Comparison of ENCODE assay signal across 1 cellular context in the genomic region with DNA sequence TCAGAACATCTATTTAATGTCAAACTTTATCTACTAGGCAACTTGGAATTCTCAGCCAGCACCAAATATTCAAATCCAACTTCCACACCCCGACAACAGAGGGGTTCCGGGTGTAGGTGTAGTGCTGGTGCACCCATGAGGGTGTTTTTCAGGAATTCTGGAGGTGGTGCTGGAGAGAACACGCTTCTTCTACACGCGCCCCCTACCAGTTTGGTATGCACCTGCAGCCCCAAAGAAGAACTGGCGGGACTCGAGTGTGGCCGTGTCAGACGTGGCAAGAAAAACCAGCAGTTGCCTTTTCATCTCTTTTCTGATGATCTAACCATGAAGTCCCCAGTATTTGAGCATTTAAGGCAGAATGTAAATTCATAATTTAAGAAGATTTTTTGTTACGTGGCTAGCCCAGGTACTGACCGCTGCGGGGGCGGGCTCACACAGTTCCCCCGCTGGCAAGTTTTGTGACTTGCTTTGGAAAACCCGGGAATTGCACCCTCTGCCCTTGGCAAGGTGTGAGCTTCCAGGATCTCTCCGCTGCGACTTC.
TF ChIP-seq lines count a peak whose summit lies in the region.

No MANE protein-coding gene starts in this region.

TF ChIP-seq in HEK293, 187 proteins besides CTCF, POLR2A, EP300 and RAD21 (continued from another document and continues in another):
- TF ChIP-seq, protein P1, sequence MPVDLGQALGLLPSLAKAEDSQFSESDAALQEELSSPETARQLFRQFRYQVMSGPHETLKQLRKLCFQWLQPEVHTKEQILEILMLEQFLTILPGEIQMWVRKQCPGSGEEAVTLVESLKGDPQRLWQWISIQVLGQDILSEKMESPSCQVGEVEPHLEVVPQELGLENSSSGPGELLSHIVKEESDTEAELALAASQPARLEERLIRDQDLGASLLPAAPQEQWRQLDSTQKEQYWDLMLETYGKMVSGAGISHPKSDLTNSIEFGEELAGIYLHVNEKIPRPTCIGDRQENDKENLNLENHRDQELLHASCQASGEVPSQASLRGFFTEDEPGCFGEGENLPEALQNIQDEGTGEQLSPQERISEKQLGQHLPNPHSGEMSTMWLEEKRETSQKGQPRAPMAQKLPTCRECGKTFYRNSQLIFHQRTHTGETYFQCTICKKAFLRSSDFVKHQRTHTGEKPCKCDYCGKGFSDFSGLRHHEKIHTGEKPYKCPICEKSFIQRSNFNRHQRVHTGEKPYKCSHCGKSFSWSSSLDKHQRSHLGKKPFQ (tag by site-specific recombination; IDR thresholded peaks at IDR 0.05) = no peak
- TF ChIP-seq KLF16 (tag by site-specific recombination; IDR thresholded peaks at IDR 0.05) (peak; percentile 53; the same call in 1 of the 2 replicates), ZNF571 (tag by site-specific recombination; IDR thresholded peaks at IDR 0.05) (no peak), HOXD13 (CRISPR knock-in tag; IDR thresholded peaks at IDR 0.05; ENCODE audit: borderline replicate concordance) (no peak), ZNF366 (tag by site-specific recombination; conservative IDR thresholded peaks at IDR 0.05) (no peak; the same call in 1 of the 2 replicates), ZNF654 (tag by site-specific recombination; IDR thresholded peaks at IDR 0.05; ENCODE audit: low read depth) (no peak), ZEB2 (tag by site-specific recombination; IDR thresholded peaks at IDR 0.05) (peak; percentile 86), WT1 (tag by site-specific recombination; IDR thresholded peaks at IDR 0.05) (no peak), SP3 (tag by site-specific recombination; IDR thresholded peaks at IDR 0.05) (0 out of 2 replicates have a peak, but pooled peaks have one; percentile 40), ZNF24 (tag by site-specific recombination; IDR thresholded peaks at IDR 0.05) (peak; percentile 70; the same call in 1 of the 2 replicates), ZNF830 (tag by site-specific recombination; IDR thresholded peaks at IDR 0.05; ENCODE audit: low read depth) (no peak), YY1 (tag by site-specific recombination; IDR thresholded peaks at IDR 0.05) (no peak), ZNF121 (tag by site-specific recombination; IDR thresholded peaks at IDR 0.05) (no peak), ZNF132 (tag by site-specific recombination; IDR thresholded peaks at IDR 0.05; ENCODE audit: borderline replicate concordance) (no peak), KLF7 (tag by site-specific recombination; IDR thresholded peaks at IDR 0.05; ENCODE audit: borderline replicate concordance) (no peak), ZBTB1 (tag by site-specific recombination; IDR thresholded peaks at IDR 0.05) (no peak), FEZF1 (tag by site-specific recombination; IDR thresholded peaks at IDR 0.05) (no peak), ZNF843 (tag by site-specific recombination; IDR thresholded peaks at IDR 0.05) (no peak), ZFP69B (tag by site-specific recombination; IDR thresholded peaks at IDR 0.05) (no peak), ZNF157 (tag by site-specific recombination; IDR thresholded peaks at IDR 0.05) (no peak), ZNF266 (tag by site-specific recombination; IDR thresholded peaks at IDR 0.05; ENCODE audit: low read depth) (no peak), ZNF837 (tag by site-specific recombination; IDR thresholded peaks at IDR 0.05) (no peak), PRDM1 (tag by site-specific recombination; IDR thresholded peaks at IDR 0.05) (no peak), ZNF114 (tag by site-specific recombination; IDR thresholded peaks at IDR 0.05) (no peak), ZNF138 (tag by site-specific recombination; IDR thresholded peaks at IDR 0.05; ENCODE audit: borderline replicate concordance) (no peak), ZFHX2 (tag by site-specific recombination; conservative IDR thresholded peaks at IDR 0.05) (peak; percentile 73), ZNF623 (tag by site-specific recombination; IDR thresholded peaks at IDR 0.05) (no peak), ZNF785 (tag by site-specific recombination; IDR thresholded peaks at IDR 0.05) (no peak), ZNF596 (tag by site-specific recombination; IDR thresholded peaks at IDR 0.05) (no peak), YY2 (tag by site-specific recombination; IDR thresholded peaks at IDR 0.05) (no peak), KLF9 (tag by site-specific recombination; IDR thresholded peaks at IDR 0.05; ENCODE audit: low read depth) (no peak; the same call in none of the 2 replicates), ZNF292 (tag by site-specific recombination; IDR thresholded peaks at IDR 0.05; ENCODE audit: borderline replicate concordance, low read depth) (no peak), ZNF169 (tag by site-specific recombination; IDR thresholded peaks at IDR 0.05) (no peak), SALL2 (tag by site-specific recombination; IDR thresholded peaks at IDR 0.05; ENCODE audit: borderline replicate concordance) (no peak), ZNF274 (IDR thresholded peaks at IDR 0.05; ENCODE audit: low read length) (no peak), ZNF274 (tag by site-specific recombination; IDR thresholded peaks at IDR 0.05; ENCODE audit: borderline replicate concordance) (no peak), ZNF2 (tag by site-specific recombination; IDR thresholded peaks at IDR 0.05) (peak; percentile 61; the same call in 1 of the 2 replicates), ZNF555 (tag by site-specific recombination; conservative IDR thresholded peaks at IDR 0.05) (no peak), ZNF777 (tag by site-specific recombination; IDR thresholded peaks at IDR 0.05; ENCODE audit: borderline replicate concordance) (no peak; the same call in 1 of the 2 replicates), ZFP37 (tag by site-specific recombination; IDR thresholded peaks at IDR 0.05) (0 out of 2 replicates have a peak, but pooled peaks have one; percentile 62), ZBTB17 (tag by site-specific recombination; IDR thresholded peaks at IDR 0.05) (peak; percentile 42; the same call in 1 of the 2 replicates), ZNF175 (tag by site-specific recombination; IDR thresholded peaks at IDR 0.05) (no peak), EGR2 (tag by site-specific recombination; IDR thresholded peaks at IDR 0.05; ENCODE audit: low read depth) (peak; percentile 70)
- TF ChIP-seq, protein P2, sequence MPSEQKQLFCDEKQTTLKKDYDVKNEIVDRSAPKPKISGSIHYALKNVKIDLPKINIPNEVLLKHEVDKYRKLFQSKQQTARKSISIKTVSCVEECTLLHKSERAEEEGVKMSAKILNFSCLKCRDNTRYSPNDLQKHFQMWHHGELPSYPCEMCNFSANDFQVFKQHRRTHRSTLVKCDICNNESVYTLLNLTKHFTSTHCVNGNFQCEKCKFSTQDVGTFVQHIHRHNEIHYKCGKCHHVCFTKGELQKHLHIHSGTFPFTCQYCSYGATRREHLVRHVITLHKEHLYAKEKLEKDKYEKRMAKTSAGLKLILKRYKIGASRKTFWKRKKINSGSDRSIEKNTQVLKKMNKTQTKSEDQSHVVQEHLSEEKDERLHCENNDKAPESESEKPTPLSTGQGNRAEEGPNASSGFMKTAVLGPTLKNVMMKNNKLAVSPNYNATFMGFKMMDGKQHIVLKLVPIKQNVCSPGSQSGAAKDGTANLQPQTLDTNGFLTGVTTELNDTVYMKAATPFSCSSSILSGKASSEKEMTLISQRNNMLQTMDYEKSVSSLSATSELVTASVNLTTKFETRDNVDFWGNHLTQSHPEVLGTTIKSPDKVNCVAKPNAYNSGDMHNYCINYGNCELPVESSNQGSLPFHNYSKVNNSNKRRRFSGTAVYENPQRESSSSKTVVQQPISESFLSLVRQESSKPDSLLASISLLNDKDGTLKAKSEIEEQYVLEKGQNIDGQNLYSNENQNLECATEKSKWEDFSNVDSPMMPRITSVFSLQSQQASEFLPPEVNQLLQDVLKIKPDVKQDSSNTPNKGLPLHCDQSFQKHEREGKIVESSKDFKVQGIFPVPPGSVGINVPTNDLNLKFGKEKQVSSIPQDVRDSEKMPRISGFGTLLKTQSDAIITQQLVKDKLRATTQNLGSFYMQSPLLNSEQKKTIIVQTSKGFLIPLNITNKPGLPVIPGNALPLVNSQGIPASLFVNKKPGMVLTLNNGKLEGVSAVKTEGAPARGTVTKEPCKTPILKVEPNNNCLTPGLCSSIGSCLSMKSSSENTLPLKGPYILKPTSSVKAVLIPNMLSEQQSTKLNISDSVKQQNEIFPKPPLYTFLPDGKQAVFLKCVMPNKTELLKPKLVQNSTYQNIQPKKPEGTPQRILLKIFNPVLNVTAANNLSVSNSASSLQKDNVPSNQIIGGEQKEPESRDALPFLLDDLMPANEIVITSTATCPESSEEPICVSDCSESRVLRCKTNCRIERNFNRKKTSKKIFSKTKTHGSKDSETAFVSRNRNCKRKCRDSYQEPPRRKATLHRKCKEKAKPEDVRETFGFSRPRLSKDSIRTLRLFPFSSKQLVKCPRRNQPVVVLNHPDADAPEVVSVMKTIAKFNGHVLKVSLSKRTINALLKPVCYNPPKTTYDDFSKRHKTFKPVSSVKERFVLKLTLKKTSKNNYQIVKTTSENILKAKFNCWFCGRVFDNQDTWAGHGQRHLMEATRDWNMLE (tag by site-specific recombination; conservative IDR thresholded peaks at IDR 0.05; ENCODE audit: low read depth) = no peak
- TF ChIP-seq, protein P3, sequence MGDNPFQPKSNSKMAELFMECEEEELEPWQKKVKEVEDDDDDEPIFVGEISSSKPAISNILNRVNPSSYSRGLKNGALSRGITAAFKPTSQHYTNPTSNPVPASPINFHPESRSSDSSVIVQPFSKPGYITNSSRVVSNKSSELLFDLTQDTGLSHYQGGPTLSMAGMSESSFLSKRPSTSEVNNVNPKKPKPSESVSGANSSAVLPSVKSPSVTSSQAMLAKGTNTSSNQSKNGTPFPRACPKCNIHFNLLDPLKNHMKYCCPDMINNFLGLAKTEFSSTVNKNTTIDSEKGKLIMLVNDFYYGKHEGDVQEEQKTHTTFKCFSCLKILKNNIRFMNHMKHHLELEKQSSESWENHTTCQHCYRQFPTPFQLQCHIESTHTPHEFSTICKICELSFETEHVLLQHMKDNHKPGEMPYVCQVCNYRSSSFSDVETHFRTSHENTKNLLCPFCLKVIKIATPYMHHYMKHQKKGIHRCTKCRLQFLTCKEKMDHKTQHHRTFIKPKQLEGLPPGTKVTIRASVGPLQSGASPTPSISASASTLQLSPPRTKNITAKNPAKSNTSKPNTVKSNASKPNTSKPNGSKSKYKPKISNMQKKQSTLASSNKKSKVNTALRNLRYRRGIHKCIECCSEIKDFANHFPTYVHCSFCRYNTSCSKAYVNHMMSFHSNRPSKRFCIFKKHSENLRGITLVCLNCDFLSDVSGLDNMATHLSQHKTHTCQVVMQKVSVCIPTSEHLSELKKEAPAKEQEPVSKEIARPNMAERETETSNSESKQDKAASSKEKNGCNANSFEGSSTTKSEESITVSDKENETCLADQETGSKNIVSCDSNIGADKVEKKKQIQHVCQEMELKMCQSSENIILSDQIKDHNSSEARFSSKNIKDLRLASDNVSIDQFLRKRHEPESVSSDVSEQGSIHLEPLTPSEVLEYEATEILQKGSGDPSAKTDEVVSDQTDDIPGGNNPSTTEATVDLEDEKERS (tag by site-specific recombination; IDR thresholded peaks at IDR 0.05) = no peak
- TF ChIP-seq, protein P4, sequence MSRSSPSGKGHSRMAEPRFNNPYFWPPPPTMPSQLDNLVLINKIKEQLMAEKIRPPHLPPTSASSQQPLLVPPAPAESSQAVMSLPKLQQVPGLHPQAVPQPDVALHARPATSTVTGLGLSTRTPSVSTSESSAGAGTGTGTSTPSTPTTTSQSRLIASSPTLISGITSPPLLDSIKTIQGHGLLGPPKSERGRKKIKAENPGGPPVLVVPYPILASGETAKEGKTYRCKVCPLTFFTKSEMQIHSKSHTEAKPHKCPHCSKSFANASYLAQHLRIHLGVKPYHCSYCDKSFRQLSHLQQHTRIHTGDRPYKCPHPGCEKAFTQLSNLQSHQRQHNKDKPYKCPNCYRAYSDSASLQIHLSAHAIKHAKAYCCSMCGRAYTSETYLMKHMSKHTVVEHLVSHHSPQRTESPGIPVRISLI (tag by site-specific recombination; IDR thresholded peaks at IDR 0.05) = no peak
- TF ChIP-seq, protein P5, sequence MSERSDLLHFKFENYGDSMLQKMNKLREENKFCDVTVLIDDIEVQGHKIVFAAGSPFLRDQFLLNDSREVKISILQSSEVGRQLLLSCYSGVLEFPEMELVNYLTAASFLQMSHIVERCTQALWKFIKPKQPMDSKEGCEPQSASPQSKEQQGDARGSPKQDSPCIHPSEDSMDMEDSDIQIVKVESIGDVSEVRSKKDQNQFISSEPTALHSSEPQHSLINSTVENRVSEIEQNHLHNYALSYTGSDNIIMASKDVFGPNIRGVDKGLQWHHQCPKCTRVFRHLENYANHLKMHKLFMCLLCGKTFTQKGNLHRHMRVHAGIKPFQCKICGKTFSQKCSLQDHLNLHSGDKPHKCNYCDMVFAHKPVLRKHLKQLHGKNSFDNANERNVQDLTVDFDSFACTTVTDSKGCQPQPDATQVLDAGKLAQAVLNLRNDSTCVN (tag by site-specific recombination; optimal IDR thresholded peaks at IDR 0.05) = peak; percentile 41
- TF ChIP-seq, protein P6, sequence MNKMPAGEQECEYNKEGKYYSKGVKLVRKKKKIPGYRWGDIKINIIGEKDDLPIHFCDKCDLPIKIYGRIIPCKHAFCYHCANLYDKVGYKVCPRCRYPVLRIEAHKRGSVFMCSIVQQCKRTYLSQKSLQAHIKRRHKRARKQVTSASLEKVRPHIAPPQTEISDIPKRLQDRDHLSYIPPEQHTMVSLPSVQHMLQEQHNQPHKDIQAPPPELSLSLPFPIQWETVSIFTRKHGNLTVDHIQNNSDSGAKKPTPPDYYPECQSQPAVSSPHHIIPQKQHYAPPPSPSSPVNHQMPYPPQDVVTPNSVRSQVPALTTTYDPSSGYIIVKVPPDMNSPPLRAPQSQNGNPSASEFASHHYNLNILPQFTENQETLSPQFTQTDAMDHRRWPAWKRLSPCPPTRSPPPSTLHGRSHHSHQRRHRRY (tag by site-specific recombination; IDR thresholded peaks at IDR 0.05) = no peak
- TF ChIP-seq, protein P7, sequence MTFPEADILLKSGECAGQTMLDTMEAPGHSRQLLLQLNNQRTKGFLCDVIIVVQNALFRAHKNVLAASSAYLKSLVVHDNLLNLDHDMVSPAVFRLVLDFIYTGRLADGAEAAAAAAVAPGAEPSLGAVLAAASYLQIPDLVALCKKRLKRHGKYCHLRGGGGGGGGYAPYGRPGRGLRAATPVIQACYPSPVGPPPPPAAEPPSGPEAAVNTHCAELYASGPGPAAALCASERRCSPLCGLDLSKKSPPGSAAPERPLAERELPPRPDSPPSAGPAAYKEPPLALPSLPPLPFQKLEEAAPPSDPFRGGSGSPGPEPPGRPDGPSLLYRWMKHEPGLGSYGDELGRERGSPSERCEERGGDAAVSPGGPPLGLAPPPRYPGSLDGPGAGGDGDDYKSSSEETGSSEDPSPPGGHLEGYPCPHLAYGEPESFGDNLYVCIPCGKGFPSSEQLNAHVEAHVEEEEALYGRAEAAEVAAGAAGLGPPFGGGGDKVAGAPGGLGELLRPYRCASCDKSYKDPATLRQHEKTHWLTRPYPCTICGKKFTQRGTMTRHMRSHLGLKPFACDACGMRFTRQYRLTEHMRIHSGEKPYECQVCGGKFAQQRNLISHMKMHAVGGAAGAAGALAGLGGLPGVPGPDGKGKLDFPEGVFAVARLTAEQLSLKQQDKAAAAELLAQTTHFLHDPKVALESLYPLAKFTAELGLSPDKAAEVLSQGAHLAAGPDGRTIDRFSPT (tag by site-specific recombination; IDR thresholded peaks at IDR 0.05) = no peak
- TF ChIP-seq, protein P8, sequence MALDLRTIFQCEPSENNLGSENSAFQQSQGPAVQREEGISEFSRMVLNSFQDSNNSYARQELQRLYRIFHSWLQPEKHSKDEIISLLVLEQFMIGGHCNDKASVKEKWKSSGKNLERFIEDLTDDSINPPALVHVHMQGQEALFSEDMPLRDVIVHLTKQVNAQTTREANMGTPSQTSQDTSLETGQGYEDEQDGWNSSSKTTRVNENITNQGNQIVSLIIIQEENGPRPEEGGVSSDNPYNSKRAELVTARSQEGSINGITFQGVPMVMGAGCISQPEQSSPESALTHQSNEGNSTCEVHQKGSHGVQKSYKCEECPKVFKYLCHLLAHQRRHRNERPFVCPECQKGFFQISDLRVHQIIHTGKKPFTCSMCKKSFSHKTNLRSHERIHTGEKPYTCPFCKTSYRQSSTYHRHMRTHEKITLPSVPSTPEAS (tag by site-specific recombination; IDR thresholded peaks at IDR 0.05) = no peak
